In the genomic region with DNA sequence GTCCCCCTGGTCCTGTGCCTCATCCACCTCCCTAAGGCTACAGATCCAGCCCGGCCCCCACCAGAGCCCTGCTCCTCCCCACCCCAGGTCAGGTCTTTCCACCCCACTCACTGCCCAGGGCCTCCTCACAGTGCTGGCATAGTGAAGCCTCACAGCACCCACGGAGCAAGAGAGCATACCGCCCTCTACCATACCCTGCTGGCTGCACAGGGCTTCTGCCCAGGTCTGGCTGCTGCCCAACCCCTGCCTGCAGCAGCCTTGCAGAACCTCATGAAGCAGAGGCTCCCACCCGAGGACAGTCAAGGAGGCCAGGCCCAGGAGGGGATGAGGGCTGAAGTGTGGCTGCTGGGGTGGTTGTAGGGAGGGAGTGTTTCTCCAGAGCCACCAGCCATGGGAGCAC, we compare ENCODE assay signal across 1 cellular context.
TF ChIP-seq lines count a peak whose summit lies in the region.

No MANE protein-coding gene starts in this region.

TF ChIP-seq in HEK293, 187 proteins besides CTCF, POLR2A, EP300 and RAD21 (continued from another document):
- TF ChIP-seq ZIC2 (tag by site-specific recombination; IDR thresholded peaks at IDR 0.05): peak; percentile 37
- peak; percentile 37; the same call in 1 of the 2 replicates for TF ChIP-seq ZFHX2 (tag by site-specific recombination; conservative IDR thresholded peaks at IDR 0.05)
- TF ChIP-seq ZNF600 (tag by site-specific recombination; IDR thresholded peaks at IDR 0.05): 0 out of 2 replicates have a peak, but pooled peaks have one; percentile 20
- peak; percentile 42; the same call in 1 of the 2 replicates for TF ChIP-seq EGR2 (tag by site-specific recombination; IDR thresholded peaks at IDR 0.05; ENCODE audit: low read depth)
